8 cellular contexts compared by ENCODE assay signal in genomic region chr1:1471389-1472045, GRCh38. TPM values are rescaled to one million over a fixed set of nuclear protein-coding genes. Genes with fewer than 3 reads are reported as not detected.
DNase-seq lines count a peak whose midpoint lies in the region; TF ChIP-seq lines count a peak whose summit lies in the region.

A gene with protein sequence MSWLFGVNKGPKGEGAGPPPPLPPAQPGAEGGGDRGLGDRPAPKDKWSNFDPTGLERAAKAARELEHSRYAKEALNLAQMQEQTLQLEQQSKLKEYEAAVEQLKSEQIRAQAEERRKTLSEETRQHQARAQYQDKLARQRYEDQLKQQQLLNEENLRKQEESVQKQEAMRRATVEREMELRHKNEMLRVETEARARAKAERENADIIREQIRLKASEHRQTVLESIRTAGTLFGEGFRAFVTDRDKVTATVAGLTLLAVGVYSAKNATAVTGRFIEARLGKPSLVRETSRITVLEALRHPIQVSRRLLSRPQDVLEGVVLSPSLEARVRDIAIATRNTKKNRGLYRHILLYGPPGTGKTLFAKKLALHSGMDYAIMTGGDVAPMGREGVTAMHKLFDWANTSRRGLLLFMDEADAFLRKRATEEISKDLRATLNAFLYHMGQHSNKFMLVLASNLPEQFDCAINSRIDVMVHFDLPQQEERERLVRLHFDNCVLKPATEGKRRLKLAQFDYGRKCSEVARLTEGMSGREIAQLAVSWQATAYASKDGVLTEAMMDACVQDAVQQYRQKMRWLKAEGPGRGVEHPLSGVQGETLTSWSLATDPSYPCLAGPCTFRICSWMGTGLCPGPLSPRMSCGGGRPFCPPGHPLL (plus strand): TSS chr1:1471765. CDS start chr1:1471885, 120 bp downstream.

- H2AFZ ChIP-seq in SK-N-SH (ENCODE audit: low read depth) = peak within 1 kb of the TSS; percentile 88; the same call in 1 of the 2 replicates

- peak within 1 kb of the TSS; percentile 68 to 83 for H3K27ac ChIP-seq in SK-N-SH (ENCODE audit: low read depth in 2 of 2, low read length in 1 of 2)

- peaks cover 46% of the 10 kb centered on the region for H3K79me2 ChIP-seq in SK-N-SH (ENCODE audit: insufficient read depth)

- WGBS in SK-N-SH (ENCODE audit: low lambda C conversion rate) = 0% methylated on average over 6 of the region's 87 CpGs

- TF ChIP-seq POLR2A in NB4 (IDR thresholded peaks at IDR 0.05; ENCODE audit: extremely low read depth, insufficient read length) = peak; percentile 47

- peaks cover 0 to 5% of the 10 kb centered on the region in 2 experiments; a peak in 1 of 4 replicates for H3K4me1 ChIP-seq in SK-N-SH (ENCODE audit: control insufficient read depth in 1 of 2, insufficient read depth in 2 of 2, low read depth in 1 of 2, low read length in 1 of 2)

- H3K9me2 ChIP-seq in SK-N-SH = no peaks in the 10 kb centered on the region

- no peaks in the 10 kb centered on the region for H3K27me3 Mint-ChIP-seq in HFFc6 (ENCODE audit: insufficient read depth)

- no peak for TF ChIP-seq EP300 in SK-N-SH (IDR thresholded peaks at IDR 0.05; ENCODE audit: borderline replicate concordance in 1 of 2, low read depth in 1 of 2, low read length in 1 of 2)

- H3K9ac ChIP-seq in SK-N-SH = peak within 1 kb of the TSS; percentile 84

- H3K36me3 Mint-ChIP-seq in HFFc6 (ENCODE audit: low read depth) = peaks cover 2% of the 10 kb centered on the region; the same call in 1 of the 2 replicates

- H3K4me3 ChIP-seq in NB4 (ENCODE audit: low read depth, low read length) = peak within 1 kb of the TSS; percentile 97
- H3K4me3 ChIP-seq in SK-N-SH (ENCODE audit: low read depth in 2 of 2, low read length in 1 of 2) = peak within 1 kb of the TSS; percentile 78 to 84

- POLR2A ChIA-PET in SK-N-SH (lab: Yijun Ruan, JAX) = no interaction called here

- H3K36me3 ChIP-seq in SK-N-SH (replicated peaks in 1 of 2; ENCODE audit: control insufficient read depth in 1 of 2, insufficient read depth in 2 of 2, low read length in 1 of 2) = no peaks in the 10 kb centered on the region

- peaks cover 3% of the 10 kb centered on the region for H3F3A ChIP-seq in SK-N-SH (replicated peaks; ENCODE audit: insufficient read depth)

- H4K20me1 ChIP-seq in SK-N-SH (ENCODE audit: insufficient read depth) = peaks cover 19% of the 10 kb centered on the region

- H3K27me3 ChIP-seq in SK-N-SH (ENCODE audit: insufficient read depth) = no peaks in the 10 kb centered on the region

- TF ChIP-seq CTCF in HFFc6 (IDR thresholded peaks at IDR 0.05) (no peak), NB4 (IDR thresholded peaks at IDR 0.05; ENCODE audit: low read depth, low read length) (no peak), SK-N-SH (IDR thresholded peaks at IDR 0.05) (no peak)

- H3K27ac Mint-ChIP-seq in HFFc6 = peak within 1 kb of the TSS; percentile 79

- no peaks in the 10 kb centered on the region for H3K9me3 ChIP-seq in SK-N-SH

- H3K4me2 ChIP-seq in SK-N-SH = peak within 1 kb of the TSS; percentile 89

- CTCF ChIA-PET in SK-N-SH (lab: Yijun Ruan, JAX) = no interaction called here

- DNase-seq in GM04504 (ENCODE audit: low read depth) (peak; percentile 77), HFFc6 (peak; percentile 86), NB4 (ENCODE audit: low read depth) (peak; percentile 95), SK-N-SH (peak; percentile 98), germinal center (ENCODE audit: low spot score) (peak; percentile 91), non-pigmented ciliary epithelial cell (ENCODE audit: low read depth) (peak; percentile 44), superior temporal gyrus (ENCODE audit: extremely low spot score) (peak; percentile 95)
- DNase-seq in activated naive CD4-positive, alpha-beta T cell treated with anti-CD3 and anti-CD28 coated beads, Interleukin-2, amount 50 U/mL, for 16 hours = peak; percentile 94

- H3K9me3 Mint-ChIP-seq in HFFc6 = no peaks in the 10 kb centered on the region; the same call in 1 of the 2 replicates

- H3K4me1 Mint-ChIP-seq in HFFc6 (ENCODE audit: low read depth) = peaks cover 18% of the 10 kb centered on the region

- TF ChIP-seq RAD21 in SK-N-SH (IDR thresholded peaks at IDR 0.05; ENCODE audit: low read length) = no peak

- H3K4me3 Mint-ChIP-seq in HFFc6 = peak within 1 kb of the TSS; percentile 93

TF ChIP-seq in SK-N-SH, 30 proteins besides CTCF, POLR2A, EP300 and RAD21:
- TF ChIP-seq, protein P1, sequence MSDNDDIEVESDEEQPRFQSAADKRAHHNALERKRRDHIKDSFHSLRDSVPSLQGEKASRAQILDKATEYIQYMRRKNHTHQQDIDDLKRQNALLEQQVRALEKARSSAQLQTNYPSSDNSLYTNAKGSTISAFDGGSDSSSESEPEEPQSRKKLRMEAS (IDR thresholded peaks at IDR 0.05; ENCODE audit: low read depth) = peak; percentile 92
- TF ChIP-seq USF1 (IDR thresholded peaks at IDR 0.05; ENCODE audit: borderline replicate concordance, low read depth) = 0 out of 2 replicates have a peak, but pooled peaks have one; percentile 9
- peak; percentile 53 for TF ChIP-seq CHD2 (IDR thresholded peaks at IDR 0.05; ENCODE audit: low read length, partially characterized antibody)
- TF ChIP-seq NRF1 (IDR thresholded peaks at IDR 0.05; ENCODE audit: low read depth, low read length) = peak; percentile 79
- TF ChIP-seq TAF1 (IDR thresholded peaks at IDR 0.05; ENCODE audit: borderline replicate concordance, low read depth, low read length) = peak; percentile 72
- TF ChIP-seq JUND (IDR thresholded peaks at IDR 0.05) = no peak
- TF ChIP-seq POLR2AphosphoS5 (IDR thresholded peaks at IDR 0.05; ENCODE audit: low read depth, low read length) = peak; percentile 68
- peak; percentile 86 for TF ChIP-seq MXI1 (IDR thresholded peaks at IDR 0.05; ENCODE audit: low read depth, low read length)
- no peak for TF ChIP-seq GATA2 (CRISPR knock-in tag; IDR thresholded peaks at IDR 0.05)
- TF ChIP-seq, protein P2, sequence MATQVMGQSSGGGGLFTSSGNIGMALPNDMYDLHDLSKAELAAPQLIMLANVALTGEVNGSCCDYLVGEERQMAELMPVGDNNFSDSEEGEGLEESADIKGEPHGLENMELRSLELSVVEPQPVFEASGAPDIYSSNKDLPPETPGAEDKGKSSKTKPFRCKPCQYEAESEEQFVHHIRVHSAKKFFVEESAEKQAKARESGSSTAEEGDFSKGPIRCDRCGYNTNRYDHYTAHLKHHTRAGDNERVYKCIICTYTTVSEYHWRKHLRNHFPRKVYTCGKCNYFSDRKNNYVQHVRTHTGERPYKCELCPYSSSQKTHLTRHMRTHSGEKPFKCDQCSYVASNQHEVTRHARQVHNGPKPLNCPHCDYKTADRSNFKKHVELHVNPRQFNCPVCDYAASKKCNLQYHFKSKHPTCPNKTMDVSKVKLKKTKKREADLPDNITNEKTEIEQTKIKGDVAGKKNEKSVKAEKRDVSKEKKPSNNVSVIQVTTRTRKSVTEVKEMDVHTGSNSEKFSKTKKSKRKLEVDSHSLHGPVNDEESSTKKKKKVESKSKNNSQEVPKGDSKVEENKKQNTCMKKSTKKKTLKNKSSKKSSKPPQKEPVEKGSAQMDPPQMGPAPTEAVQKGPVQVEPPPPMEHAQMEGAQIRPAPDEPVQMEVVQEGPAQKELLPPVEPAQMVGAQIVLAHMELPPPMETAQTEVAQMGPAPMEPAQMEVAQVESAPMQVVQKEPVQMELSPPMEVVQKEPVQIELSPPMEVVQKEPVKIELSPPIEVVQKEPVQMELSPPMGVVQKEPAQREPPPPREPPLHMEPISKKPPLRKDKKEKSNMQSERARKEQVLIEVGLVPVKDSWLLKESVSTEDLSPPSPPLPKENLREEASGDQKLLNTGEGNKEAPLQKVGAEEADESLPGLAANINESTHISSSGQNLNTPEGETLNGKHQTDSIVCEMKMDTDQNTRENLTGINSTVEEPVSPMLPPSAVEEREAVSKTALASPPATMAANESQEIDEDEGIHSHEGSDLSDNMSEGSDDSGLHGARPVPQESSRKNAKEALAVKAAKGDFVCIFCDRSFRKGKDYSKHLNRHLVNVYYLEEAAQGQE (IDR thresholded peaks at IDR 0.05; ENCODE audit: low read depth, low read length) = peak; percentile 41; the same call in 1 of the 2 replicates
- no peak for TF ChIP-seq MEF2A (IDR thresholded peaks at IDR 0.05; ENCODE audit: borderline replicate concordance, low read depth)
- peak; percentile 71; the same call in 1 of the 2 replicates for TF ChIP-seq SIN3A (IDR thresholded peaks at IDR 0.05; ENCODE audit: borderline replicate concordance, low read depth, low read length)
- TF ChIP-seq NFIC (IDR thresholded peaks at IDR 0.05; ENCODE audit: borderline replicate concordance) = no peak
- peak; percentile 89 for TF ChIP-seq GABPA (IDR thresholded peaks at IDR 0.05; ENCODE audit: low read depth)
TF ChIP-seq in SK-N-SH: peak in this region for 10.

RNA-seq across cellular contexts. Expression of the gene that starts here (rescaled TPM):
- total RNA-seq in HFFc6 (2021; fragmentation: NEBNext Ultra II Directional; extraction: Animal tissue kit (Norgen Biotek cat#: 25700)) = 10 to 100 TPM; 21.0 to 24.8 (median 23.0) TPM
- 47.6 and 71.6 TPM in 2 replicates for polyA plus RNA-seq in SK-N-SH (2012; rRNA removed)
- 13.5 and 13.8 TPM in 2 replicates for polyA plus RNA-seq in SK-N-SH (2012; cell fraction: cytosol; rRNA removed)
- polyA plus RNA-seq in SK-N-SH (2012; cell fraction: nucleus; rRNA removed) = 255 and 261 TPM in 2 replicates

Comparison
In these comparisons a context has a peak if more than half of its experiments do, and no peak if none do; other contexts are left out.
1. Peak in every context shown above with its lines: DNase-seq, H3K4me3 ChIP-seq and H3K27ac ChIP-seq.
2. DNase-seq: peak in every context shown above with its lines; median percentile 98 in SK-N-SH; 95 in NB4; 95 in superior temporal gyrus; 94 in activated naive CD4-positive, alpha-beta T cell treated with anti-CD3 and anti-CD28 coated beads, Interleukin-2, amount 50 U/mL, for 16 hours; 91 in germinal center; 86 in HFFc6; 77 in GM04504; 44 in non-pigmented ciliary epithelial cell.